In the genomic region with DNA sequence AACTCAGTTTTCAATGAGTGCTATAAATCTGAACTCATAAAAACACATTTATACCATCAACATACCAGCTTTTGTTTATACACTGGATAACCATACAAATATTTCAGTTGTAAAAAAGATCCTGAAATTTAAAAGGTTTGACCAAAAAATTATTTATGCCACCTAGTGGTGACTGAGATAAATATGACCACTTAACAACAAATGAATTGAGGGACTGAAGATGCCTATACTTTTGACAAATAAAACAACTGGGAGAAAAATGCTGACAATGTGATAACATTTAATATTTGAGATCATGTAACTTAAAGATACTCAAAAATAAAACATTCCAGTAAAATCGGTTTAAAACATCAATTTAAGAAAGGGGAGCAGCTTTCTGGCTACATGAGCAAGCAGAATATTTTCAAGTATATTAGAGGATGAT, we compare ENCODE assay signal across 9 cellular contexts. TPM values are rescaled to one million over a fixed set of nuclear protein-coding genes. Genes with fewer than 3 reads are reported as not detected.
DNase-seq lines count a peak whose midpoint lies in the region; ATAC-seq, FAIRE-seq and TF ChIP-seq lines count a peak whose summit lies in the region.
"Had no signal": no experiment of that assay in that cellular context is flagged by ENCODE, and none has a peak within 500 bp of the region (broad histone marks: within the 10 kb centered on the region; RNA-seq: fewer than 3 reads in every experiment).

No MANE protein-coding gene starts in this region.

- intact Hi-C loops in GM12878 (cut with micrococcal nuclease; ENCODE audit: unreplicated experiment) (loop anchor here (1.0 to 2.0 kb wide), 3 partner anchors 238 to 419 kb away; no protein-coding TSS in a partner anchor), mucosa of descending colon (cut with DNase I, micrococcal nuclease) (no loop called here)

- DNase-seq in EL, result peak; percentile 41
- no peak for DNase-seq in LNCaP clone FGC (ENCODE audit: low read depth)
- DNase-seq in GM12878 (ENCODE audit: low read depth, low spot score), result no peak
- DNase-seq in mucosa of descending colon, result no peak
- no peak for DNase-seq in stimulated activated CD4-positive, alpha-beta T cell treated with anti-CD3 and anti-CD28 coated beads, Interleukin-4, amount 100 ng/mL, for 24 hours

- CTCF ChIA-PET in GM12878 (lab: Yijun Ruan, JAX), result interaction anchor here (0.7 to 1.6 kb wide), 33 partner anchors 9 to 424 kb away, joined by 3 to 47 read pairs (median 5); a partner anchor contains a TSS

- no peaks in the 10 kb centered on the region for H3K4me1 ChIP-seq in GM12878 (ENCODE audit: control insufficient read depth, insufficient read depth, low read length)
- H3K4me1 ChIP-seq in liver (ENCODE audit: control insufficient read depth in 4 of 4, insufficient read depth in 4 of 4, low read length in 3 of 4), result no peaks in the 10 kb centered on the region
- H3K4me1 ChIP-seq in mucosa of descending colon (ENCODE audit: low read depth), result no peaks in the 10 kb centered on the region

- H3K4me3 ChIP-seq in LNCaP clone FGC (ENCODE audit: low read depth, low read length) (no peak overlapping the region), GM12878 (no peak overlapping the region), liver (ENCODE audit: low read depth in 1 of 3, low read length in 3 of 3) (no peak overlapping the region), mucosa of descending colon (no peak overlapping the region)

- no peak overlapping the region for H3K27ac ChIP-seq in GM12878 (ENCODE audit: control insufficient read depth, insufficient read depth)
- H3K27ac ChIP-seq in liver (ENCODE audit: low read depth in 1 of 2, low read length in 2 of 2), result no peak overlapping the region

- H3K36me3 ChIP-seq in GM12878 (ENCODE audit: control insufficient read depth in 2 of 2, insufficient read depth in 2 of 2, low read length in 1 of 2), result peaks cover 3 to 6% of the 10 kb centered on the region in 2 experiments; a peak in 3 of 4 replicates
- H3K36me3 ChIP-seq in liver (ENCODE audit: control insufficient read depth in 4 of 4, insufficient read depth in 3 of 4, low read depth in 1 of 4, low read length in 3 of 4), result peaks cover 0 to 47% (median 25%) of the 10 kb centered on the region in 4 donors
- no peaks in the 10 kb centered on the region for H3K36me3 ChIP-seq in mucosa of descending colon (ENCODE audit: low read depth)

- no peak overlapping the region for H3K9ac ChIP-seq in GM12878 (ENCODE audit: control insufficient read depth, insufficient read depth, low read length)
- H3K9ac ChIP-seq in liver (ENCODE audit: low read depth in 1 of 2, low read length in 2 of 2), result no peak overlapping the region

- no peak for FAIRE-seq in GM12878 (lab: Jason Lieb, UNC)

- no peak overlapping the region for H3K4me2 ChIP-seq in GM12878 (ENCODE audit: control insufficient read depth, insufficient read depth)

- TF ChIP-seq RAD21 in GM12878 (IDR thresholded peaks at IDR 0.05; ENCODE audit: insufficient read depth, low read depth, low read length), result peak; percentile 36; the same call in 1 of the 2 replicates
- peak; percentile 35 to 59 for TF ChIP-seq RAD21 in liver (IDR thresholded peaks at IDR 0.05)

- TF ChIP-seq CTCF in LNCaP clone FGC (IDR thresholded peaks at IDR 0.05; ENCODE audit: control insufficient read depth, extremely low read depth, insufficient read depth) (peak; percentile 28; the same call in 1 of the 2 replicates), GM12878 (IDR thresholded peaks at IDR 0.05 in 2 of 3, conservative IDR thresholded peaks at IDR 0.05 in 1 of 3; ENCODE audit: control insufficient read depth in 2 of 3, extremely low read depth in 1 of 3, insufficient read depth in 1 of 3, low read depth in 3 of 3, low read length in 3 of 3) (peak; percentile 21 to 43 (median 41); a peak in 3 of 6 replicates), liver (IDR thresholded peaks at IDR 0.05; ENCODE audit: low read depth, low read length, missing input control) (peak; percentile 37), mucosa of descending colon (IDR thresholded peaks at IDR 0.05) (no peak)

- H3K9me3 ChIP-seq in GM12878 (replicated peaks; ENCODE audit: control insufficient read depth, insufficient read depth, low read length), result no peaks in the 10 kb centered on the region
- H3K9me3 ChIP-seq in liver (ENCODE audit: control insufficient read depth in 4 of 4, low read length in 3 of 4), result no peaks in the 10 kb centered on the region
- H3K9me3 ChIP-seq in mucosa of descending colon, result no peaks in the 10 kb centered on the region

- ATAC-seq in GM12878, result peak; percentile 39; the same call in 2 of the 3 replicates
- no peak for ATAC-seq in mucosa of descending colon
- ATAC-seq in HG03159 (IDR thresholded peaks at IDR 0.05; ENCODE audit: unreplicated experiment), result no peak
- ATAC-seq in GM21737 (IDR thresholded peaks at IDR 0.05; ENCODE audit: unreplicated experiment), result no peak

- RAD21 ChIA-PET in GM12878 (lab: Charles Lee; ENCODE audit: unreplicated experiment), result interaction anchor here (0.8 to 1.5 kb wide), 8 partner anchors 29 to 420 kb away, joined by 3 to 11 read pairs (median 6); a partner anchor contains a TSS

- TF ChIP-seq EP300 in GM12878 (IDR thresholded peaks at IDR 0.05; ENCODE audit: borderline replicate concordance in 1 of 2, control insufficient read depth in 1 of 2, low read depth in 2 of 2, low read length in 2 of 2), result no peak

- in situ Hi-C loops in GM12878 (cut with MboI), result no loop called here

- H3K79me2 ChIP-seq in GM12878 (ENCODE audit: control insufficient read depth, insufficient read depth, low read length), result no peaks in the 10 kb centered on the region; the same call in 1 of the 2 replicates

- TF ChIP-seq POLR2A in GM12878 (IDR thresholded peaks at IDR 0.05; ENCODE audit: low read depth, low read length), result no peak

- H2AFZ ChIP-seq in GM12878 (ENCODE audit: control insufficient read depth, low read depth, low read length), result no peak overlapping the region

- 0% methylated on average over 1 of the region's 1 CpG for WGBS in GM12878 (ENCODE audit: insufficient coverage, insufficient replicate concordance, low lambda C conversion rate, missing lambda C conversion rate)
- 8% methylated on average over 1 of the region's 1 CpG for WGBS in liver

- H3K27me3 ChIP-seq in GM12878 (replicated peaks in 1 of 2; ENCODE audit: control insufficient read depth in 2 of 2, insufficient read depth in 2 of 2, low read length in 1 of 2), result no peaks in the 10 kb centered on the region
- H3K27me3 ChIP-seq in liver (ENCODE audit: control insufficient read depth in 4 of 4, insufficient read depth in 4 of 4, low read length in 3 of 4), result no peaks in the 10 kb centered on the region

- H4K20me1 ChIP-seq in GM12878 (ENCODE audit: control insufficient read depth, insufficient read depth), result no peaks in the 10 kb centered on the region

- no TSS peak for BruUV-seq in GM12878 (replicated peaks; lab: Mats Ljungman, UMichigan)

- SMC1A ChIA-PET in GM12878 (lab: Charles Lee; ENCODE audit: uncharacterized antibody, unreplicated experiment), result interaction anchor here (0.7 to 1.6 kb wide), 20 partner anchors 10 to 454 kb away, joined by 3 to 22 read pairs (median 4); a partner anchor contains a TSS

- POLR2A ChIA-PET in GM12878 (lab: Charles Lee), result interaction anchor here (0.6 kb wide), 1 partner anchor 126 kb away, joined by 4 read pairs; no protein-coding TSS in a partner anchor

RNA-seq across cellular contexts. Expression of a gene that starts 30.4 kb away (rescaled TPM):
- total RNA-seq in GM12878 (2013; cell fraction: nucleolus; rRNA removed), result 56.3 and 60.7 TPM in 2 replicates
- total RNA-seq in GM12878 (2014; rRNA removed) (60.6 and 67.6 TPM in 2 replicates), GM12878 (2014; rRNA removed; fragmentation: Illumina TruSeq; extraction: Trizol) (57.2 and 62.0 TPM in 2 replicates), GM12878 (2021) (48.2 and 53.7 TPM in 2 replicates), liver (10 to 100 TPM; 45.2 to 51.1 TPM), mucosa of descending colon (10 to 100 TPM; 44.1 to 60.0 (median 51.0) TPM)
- polyA plus RNA-seq in GM12878 (2011; ENCODE audit: low read depth), result 31.6 TPM
- polyA plus RNA-seq in GM12878 (2011; rRNA removed) (65.1 and 85.7 TPM in 2 replicates), GM12878 (2014; fragmentation: Illumina TruSeq; extraction: Trizol) (68.6 and 97.1 TPM in 2 replicates), GM12878 (2014; fragmentation: Nextera tagmentation; extraction: Ambion mirVana) (10 to 100 TPM; 49.8 to 71.2 TPM), GM12878 (2014; rRNA removed) (52.2 and 53.4 TPM in 2 replicates), GM12878 (2016; fragmentation: Nextera tagmentation; extraction: Ambion mirVana) (10 to 100 TPM; 95.0 to 97.0 TPM), liver (10 to 100 TPM; 28.6 to 29.6 TPM)
- 28.7 and 33.2 TPM in 2 replicates for polyA plus RNA-seq in GM12878 (2011; cell fraction: cytosol; rRNA removed)
- polyA plus RNA-seq in GM12878 (2011; cell fraction: nucleus; rRNA removed), result 31.1 and 31.7 TPM in 2 replicates
- polyA plus RNA-seq in GM12878 (2012), result 44.0 and 45.4 TPM in 2 replicates
- polyA minus RNA-seq in GM12878 (2011; rRNA and poly(A)+ RNA removed), result 22.4 and 40.9 TPM in 2 replicates
- 22.3 and 26.9 TPM in 2 replicates for polyA minus RNA-seq in GM12878 (2011; cell fraction: cytosol; rRNA and poly(A)+ RNA removed)
- 27.3 and 44.0 TPM in 2 replicates for polyA minus RNA-seq in GM12878 (2011; cell fraction: nucleus; rRNA and poly(A)+ RNA removed)

RNA-seq across cellular contexts. Expression of a gene that starts 30.5 kb away (rescaled TPM):
- total RNA-seq in GM12878 (2013; cell fraction: nucleolus; rRNA removed), result 31.8 and 35.0 TPM in 2 replicates
- 15.8 and 25.6 TPM in 2 replicates for total RNA-seq in GM12878 (2014; rRNA removed)
- total RNA-seq in GM12878 (2014; rRNA removed; fragmentation: Illumina TruSeq; extraction: Trizol), result 14.7 and 17.0 TPM in 2 replicates
- 16.3 and 20.0 TPM in 2 replicates for total RNA-seq in GM12878 (2021)
- polyA plus RNA-seq in GM12878 (2011; ENCODE audit: low read depth), result 8.8 TPM
- polyA plus RNA-seq in GM12878 (2011; rRNA removed), result 38.1 and 56.0 TPM in 2 replicates
- 17.0 and 26.2 TPM in 2 replicates for polyA plus RNA-seq in GM12878 (2011; cell fraction: cytosol; rRNA removed)
- 19.0 and 21.4 TPM in 2 replicates for polyA plus RNA-seq in GM12878 (2011; cell fraction: nucleus; rRNA removed)
- polyA plus RNA-seq in GM12878 (2012), result 13.3 and 18.0 TPM in 2 replicates
- 20.8 and 28.7 TPM in 2 replicates for polyA plus RNA-seq in GM12878 (2014; fragmentation: Illumina TruSeq; extraction: Trizol)
- polyA plus RNA-seq in GM12878 (2014; fragmentation: Nextera tagmentation; extraction: Ambion mirVana), result 10 to 100 TPM; 10.9 to 15.7 TPM
- 11.3 and 12.8 TPM in 2 replicates for polyA plus RNA-seq in GM12878 (2014; rRNA removed)
- 10 to 100 TPM; 32.0 to 35.6 TPM for polyA plus RNA-seq in GM12878 (2016; fragmentation: Nextera tagmentation; extraction: Ambion mirVana)
- 36.6 and 40.7 TPM in 2 replicates for polyA minus RNA-seq in GM12878 (2011; rRNA and poly(A)+ RNA removed)
- polyA minus RNA-seq in GM12878 (2011; cell fraction: cytosol; rRNA and poly(A)+ RNA removed), result 15.1 and 15.8 TPM in 2 replicates
- polyA minus RNA-seq in GM12878 (2011; cell fraction: nucleus; rRNA and poly(A)+ RNA removed), result 5.0 and 5.9 TPM in 2 replicates
- total RNA-seq in liver, result 10 to 100 TPM; 20.6 to 25.4 TPM
- polyA plus RNA-seq in liver, result 10 to 100 TPM; 11.7 to 12.2 TPM
- 10 to 100 TPM; 34.9 to 39.4 (median 36.3) TPM for total RNA-seq in mucosa of descending colon

RNA-seq across cellular contexts. Expression of a gene that starts 32.1 kb away (rescaled TPM):
- total RNA-seq in GM12878 (2013; cell fraction: nucleolus; rRNA removed), result 300 and 324 TPM in 2 replicates
- total RNA-seq in GM12878 (2014; rRNA removed) (65.2 and 83.6 TPM in 2 replicates), GM12878 (2014; rRNA removed; fragmentation: Illumina TruSeq; extraction: Trizol) (91.5 and 99.0 TPM in 2 replicates), GM12878 (2021) (78.4 and 79.7 TPM in 2 replicates), liver (under 1 TPM; 0.25 to 0.28 TPM), mucosa of descending colon (1 to 10 TPM in 2 of 3 donors, under 1 TPM in 1; 0.51 to 1.4 (median 1.4) TPM)
- polyA plus RNA-seq in GM12878 (2011; ENCODE audit: low read depth), result 32.2 TPM
- polyA plus RNA-seq in GM12878 (2011; rRNA removed) (134 and 185 TPM in 2 replicates), GM12878 (2014; fragmentation: Illumina TruSeq; extraction: Trizol) (88.7 and 107 TPM in 2 replicates), GM12878 (2014; fragmentation: Nextera tagmentation; extraction: Ambion mirVana) (100 to 1,000 TPM; 101 to 134 TPM), GM12878 (2014; rRNA removed) (47.9 and 66.5 TPM in 2 replicates), GM12878 (2016; fragmentation: Nextera tagmentation; extraction: Ambion mirVana) (10 to 100 TPM; 55.4 to 66.7 TPM), liver (under 1 TPM; 0.08 to 0.43 TPM)
- 50.1 and 60.7 TPM in 2 replicates for polyA plus RNA-seq in GM12878 (2011; cell fraction: cytosol; rRNA removed)
- polyA plus RNA-seq in GM12878 (2011; cell fraction: nucleus; rRNA removed), result 44.8 and 68.3 TPM in 2 replicates
- 46.4 and 81.1 TPM in 2 replicates for polyA plus RNA-seq in GM12878 (2012)
- 154 and 254 TPM in 2 replicates for polyA minus RNA-seq in GM12878 (2011; rRNA and poly(A)+ RNA removed)
- 42.4 and 72.5 TPM in 2 replicates for polyA minus RNA-seq in GM12878 (2011; cell fraction: cytosol; rRNA and poly(A)+ RNA removed)
- 87.8 and 96.0 TPM in 2 replicates for polyA minus RNA-seq in GM12878 (2011; cell fraction: nucleus; rRNA and poly(A)+ RNA removed)
- total RNA-seq: pulmonary artery endothelial cell had no signal

Comparison
In these comparisons a context has a peak if more than half of its experiments do, and no peak if none do; other contexts are left out.
1. RNA of a gene that starts 32.1 kb away (total RNA-seq): 65.2 to 324 TPM in GM12878; 0.51 to 1.4 TPM in mucosa of descending colon and 0.25 to 0.28 TPM in liver; every median in the first group is over 10 times any median in the second.